ENCODE assay signal across 13 cellular contexts in genomic region chr1:100536031-100536430, GRCh38. TPM values are rescaled to one million over a fixed set of nuclear protein-coding genes. Genes with fewer than 3 reads are reported as not detected.
DNase-seq lines count a peak whose midpoint lies in the region; ATAC-seq and TF ChIP-seq lines count a peak whose summit lies in the region.
"Had no signal": no experiment of that assay in that cellular context is flagged by ENCODE, and none has a peak within 500 bp of the region (broad histone marks: within the 10 kb centered on the region; RNA-seq: fewer than 3 reads in every experiment).

No MANE protein-coding gene starts in this region.

- no peak for DNase-seq in natural killer cell treated with Interleukin-12 subunit alpha and Interleukin-12 subunit beta and Interleukin-15 and Interleukin-18, amount 100 ng/mL, for 72 hours (ENCODE audit: low spot score)
- DNase-seq in natural killer cell, result no peak
- DNase-seq in cardiac septum (ENCODE audit: low spot score), result no peak
- no peak for DNase-seq in COLO668 (lab: John Stamatoyannopoulos, UW; ENCODE audit: unreplicated experiment)
- DNase-seq in immature natural killer cell, result no peak
- DNase-seq: activated T-cell treated with anti-CD3 and anti-CD28 coated beads, Interleukin-2, amount 50 U/mL, for 24 hours; gastrocnemius medialis had no signal

- peaks cover 31 to 34% of the 10 kb centered on the region in 2 donors for H3K4me1 Mint-ChIP-seq in natural killer cell treated with Interleukin-12 subunit alpha and Interleukin-12 subunit beta and Interleukin-15 and Interleukin-18, amount 100 ng/mL, for 72 hours (ENCODE audit: low read depth in 2 of 2)
- H3K4me1 Mint-ChIP-seq in natural killer cell, result peaks cover 10 to 25% of the 10 kb centered on the region in 2 donors
- H3K4me1 Mint-ChIP-seq in stimulated activated memory B cell treated with anti-CD40 and anti-IgM and Interleukin-4, amounts not matched to agents 10 μg/mL and 1 μg/mL and 100 μg/mL, for 72 hours, result peaks cover 28% of the 10 kb centered on the region
- H3K4me1 Mint-ChIP-seq in immature natural killer cell, result peaks cover 24 to 27% of the 10 kb centered on the region in 2 donors

- H3K27me3 Mint-ChIP-seq in natural killer cell treated with Interleukin-12 subunit alpha and Interleukin-12 subunit beta and Interleukin-15 and Interleukin-18, amount 100 ng/mL, for 72 hours, result peaks cover 36 to 40% of the 10 kb centered on the region in 2 donors
- peaks cover 32 to 55% of the 10 kb centered on the region in 2 donors for H3K27me3 Mint-ChIP-seq in natural killer cell (ENCODE audit: low read depth in 2 of 2)
- H3K27me3 Mint-ChIP-seq in stimulated activated memory B cell treated with anti-CD40 and anti-IgM and Interleukin-4, amounts not matched to agents 10 μg/mL and 1 μg/mL and 100 μg/mL, for 72 hours, result peaks cover 45% of the 10 kb centered on the region
- peaks cover 4 to 25% (median 19%) of the 10 kb centered on the region in 3 donors for H3K27me3 Mint-ChIP-seq in immature natural killer cell (ENCODE audit: low read depth in 3 of 3)

- intact Hi-C loops in natural killer cell (cut with micrococcal nuclease), result no loop called here
- intact Hi-C loops in cardiac septum (cut with DNase I), result loop anchor here (5.0 to 10.0 kb wide), 2 partner anchors 199 to 331 kb away; no protein-coding TSS in a partner anchor

- H3K27ac Mint-ChIP-seq in natural killer cell treated with Interleukin-12 subunit alpha and Interleukin-12 subunit beta and Interleukin-15 and Interleukin-18, amount 100 ng/mL, for 72 hours, result peak overlapping the region; percentile 13 to 17
- no peak overlapping the region for H3K27ac Mint-ChIP-seq in natural killer cell
- peak overlapping the region; percentile 1 for H3K27ac Mint-ChIP-seq in stimulated activated memory B cell treated with anti-CD40 and anti-IgM and Interleukin-4, amounts not matched to agents 10 μg/mL and 1 μg/mL and 100 μg/mL, for 72 hours
- no peak overlapping the region for H3K27ac Mint-ChIP-seq in immature natural killer cell
- H3K27ac Mint-ChIP-seq: activated T-cell treated with anti-CD3 and anti-CD28 coated beads, Interleukin-2, amount 50 U/mL, for 24 hours had no signal

- peak in 1 of 2 donors; percentile 42 for ATAC-seq in natural killer cell treated with Interleukin-12 subunit alpha and Interleukin-12 subunit beta and Interleukin-15 and Interleukin-18, amount 100 ng/mL, for 72 hours
- ATAC-seq in natural killer cell (no peak), HG02588 (IDR thresholded peaks at IDR 0.05; ENCODE audit: unreplicated experiment) (peak; percentile 85), HG03439 (IDR thresholded peaks at IDR 0.05; ENCODE audit: unreplicated experiment) (peak; percentile 86)
- peak; percentile 74 for ATAC-seq in stimulated activated memory B cell treated with anti-CD40 and anti-IgM and Interleukin-4, amounts not matched to agents 10 μg/mL and 1 μg/mL and 100 μg/mL, for 72 hours
- ATAC-seq: gastrocnemius medialis had no signal

- no peaks in the 10 kb centered on the region for H3K9me3 Mint-ChIP-seq in natural killer cell treated with Interleukin-12 subunit alpha and Interleukin-12 subunit beta and Interleukin-15 and Interleukin-18, amount 100 ng/mL, for 72 hours
- H3K9me3 Mint-ChIP-seq in natural killer cell, result no peaks in the 10 kb centered on the region
- no peaks in the 10 kb centered on the region for H3K9me3 Mint-ChIP-seq in stimulated activated memory B cell treated with anti-CD40 and anti-IgM and Interleukin-4, amounts not matched to agents 10 μg/mL and 1 μg/mL and 100 μg/mL, for 72 hours
- H3K9me3 Mint-ChIP-seq in immature natural killer cell, result no peaks in the 10 kb centered on the region
- H3K9me3 Mint-ChIP-seq: activated T-cell treated with anti-CD3 and anti-CD28 coated beads, Interleukin-2, amount 50 U/mL, for 24 hours had no signal

- H3K4me3 Mint-ChIP-seq in natural killer cell treated with Interleukin-12 subunit alpha and Interleukin-12 subunit beta and Interleukin-15 and Interleukin-18, amount 100 ng/mL, for 72 hours, result peak overlapping the region; percentile 16
- H3K4me3 Mint-ChIP-seq in natural killer cell, result no peak overlapping the region
- no peak overlapping the region for H3K4me3 Mint-ChIP-seq in stimulated activated memory B cell treated with anti-CD40 and anti-IgM and Interleukin-4, amounts not matched to agents 10 μg/mL and 1 μg/mL and 100 μg/mL, for 72 hours
- peak overlapping the region in 1 of 5 donors; percentile 16 for H3K4me3 Mint-ChIP-seq in immature natural killer cell
- H3K4me3 Mint-ChIP-seq: activated T-cell treated with anti-CD3 and anti-CD28 coated beads, Interleukin-2, amount 50 U/mL, for 24 hours had no signal

- H3K36me3 Mint-ChIP-seq in natural killer cell treated with Interleukin-12 subunit alpha and Interleukin-12 subunit beta and Interleukin-15 and Interleukin-18, amount 100 ng/mL, for 72 hours, result no peaks in the 10 kb centered on the region
- H3K36me3 Mint-ChIP-seq in natural killer cell (no peaks in the 10 kb centered on the region), immature natural killer cell (peaks cover 0 to 6% (median 3%) of the 10 kb centered on the region in 3 donors)
- H3K36me3 Mint-ChIP-seq in stimulated activated memory B cell treated with anti-CD40 and anti-IgM and Interleukin-4, amounts not matched to agents 10 μg/mL and 1 μg/mL and 100 μg/mL, for 72 hours, result no peaks in the 10 kb centered on the region

- no peak for TF ChIP-seq CTCF in natural killer cell (IDR thresholded peaks at IDR 0.05)

RNA-seq across cellular contexts. Expression of gene GPR88, which starts 1.9 kb away (rescaled TPM):
- total RNA-seq in natural killer cell treated with Interleukin-12 subunit alpha and Interleukin-12 subunit beta and Interleukin-15 and Interleukin-18, amount 100 ng/mL, for 72 hours, result under 1 TPM; 0.28 to 0.69 TPM
- total RNA-seq in natural killer cell, result under 1 TPM in 1 of 3 donors, not detected in 2; 0.16 TPM
- 0.13 TPM for total RNA-seq in cardiac septum
- not detected for polyA plus RNA-seq in immature natural killer cell
- total RNA-seq: chondrocyte; NCI-H460; T-helper 2 cell treated with Interferon-gamma antibody and Interleukin-4, amounts not matched to agents 100 ng/mL and 5 ng/mL, for 36 hours had no signal

Comparison
In these comparisons a context has a peak if more than half of its experiments do, and no peak if none do; other contexts are left out.
1. H3K27ac Mint-ChIP-seq: peak in natural killer cell treated with Interleukin-12 subunit alpha and Interleukin-12 subunit beta and Interleukin-15 and Interleukin-18, amount 100 ng/mL, for 72 hours (2 of 2) and stimulated activated memory B cell treated with anti-CD40 and anti-IgM and Interleukin-4, amounts not matched to agents 10 μg/mL and 1 μg/mL and 100 μg/mL, for 72 hours (single experiment); none in natural killer cell (0 of 2) and immature natural killer cell (0 of 6).
2. ATAC-seq: peak in HG02588 (single experiment), HG03439 (single experiment) and stimulated activated memory B cell treated with anti-CD40 and anti-IgM and Interleukin-4, amounts not matched to agents 10 μg/mL and 1 μg/mL and 100 μg/mL, for 72 hours (single experiment); none in natural killer cell (0 of 3).